Comparison of ENCODE assay signal across 9 cellular contexts in genomic region chr11:40328890-40329617, GRCh38.
DNase-seq lines count a peak whose midpoint lies in the region; ATAC-seq and TF ChIP-seq lines count a peak whose summit lies in the region.
"Had no signal": no experiment of that assay in that cellular context is flagged by ENCODE, and none has a peak within 500 bp of the region (broad histone marks: within the 10 kb centered on the region; RNA-seq: fewer than 3 reads in every experiment).

No MANE protein-coding gene starts in this region.

- no peak for TF ChIP-seq CTCF in Loucy (conservative IDR thresholded peaks at IDR 0.05; ENCODE audit: low read length)
- no peak for TF ChIP-seq CTCF in right lobe of liver (IDR thresholded peaks at IDR 0.05)
- TF ChIP-seq CTCF in GM13976 (IDR thresholded peaks at IDR 0.05; ENCODE audit: borderline replicate concordance, control extremely low read depth, extremely low read depth, insufficient read depth, missing control alignments): no peak

- intact Hi-C loops in right lobe of liver (cut with DNase I): no loop called here

- ATAC-seq in right lobe of liver (peak; percentile 93 to 97 (median 96)), T-helper 17 cell (no peak)
- ATAC-seq in activated CD8-positive, alpha-beta T cell treated with anti-CD3 and anti-CD28 coated beads, Interleukin-2, amount 10 ng/mL, durations not matched to agents 7 days and 5 days: no peak

- no peaks in the 10 kb centered on the region for H3K27me3 Mint-ChIP-seq in T-helper 17 cell
- no peaks in the 10 kb centered on the region for H3K27me3 Mint-ChIP-seq in activated CD4-positive, alpha-beta T cell treated with anti-CD3 and anti-CD28 coated beads, Interleukin-2, amount 10 ng/mL, durations not matched to agents 7 days and 5 days
- no peaks in the 10 kb centered on the region for H3K27me3 Mint-ChIP-seq in activated CD8-positive, alpha-beta T cell treated with anti-CD3 and anti-CD28 coated beads, Interleukin-2, amount 10 ng/mL, durations not matched to agents 7 days and 5 days (ENCODE audit: low read depth)
- H3K27me3 Mint-ChIP-seq: activated naive CD8-positive, alpha-beta T cell had no signal

- no peak overlapping the region for H3K27ac Mint-ChIP-seq in T-helper 17 cell
- no peak overlapping the region for H3K27ac Mint-ChIP-seq in activated CD4-positive, alpha-beta T cell treated with anti-CD3 and anti-CD28 coated beads, Interleukin-2, amount 10 ng/mL, durations not matched to agents 7 days and 5 days
- no peak overlapping the region for H3K27ac Mint-ChIP-seq in activated CD8-positive, alpha-beta T cell treated with anti-CD3 and anti-CD28 coated beads, Interleukin-2, amount 10 ng/mL, durations not matched to agents 7 days and 5 days
- H3K27ac Mint-ChIP-seq: activated naive CD8-positive, alpha-beta T cell had no signal

- no peaks in the 10 kb centered on the region for H3K27me3 ChIP-seq in Loucy (ENCODE audit: insufficient read depth, low read length, poor library complexity, severe bottlenecking)
- no peaks in the 10 kb centered on the region for H3K27me3 ChIP-seq in right lobe of liver

- H3K36me3 ChIP-seq in Loucy (ENCODE audit: insufficient read depth, low read length): no peaks in the 10 kb centered on the region
- H3K36me3 ChIP-seq in right lobe of liver: no peaks in the 10 kb centered on the region

- peak overlapping the region; percentile 1; the same call in 1 of the 2 replicates for H2AFZ ChIP-seq in Loucy (ENCODE audit: low read length)

- no peaks in the 10 kb centered on the region for H3K79me2 ChIP-seq in Loucy (ENCODE audit: insufficient read depth, low read length)

- WGBS in right lobe of liver (ENCODE audit: insufficient coverage, low coverage, low lambda C conversion rate, missing lambda C conversion rate): 9% methylated on average over 5 of the region's 5 CpGs

- H3K9me3 ChIP-seq in Loucy (ENCODE audit: insufficient read depth, low read depth, low read length): 0 out of 2 replicates have a peak, but pooled peaks cover 3% of the 10 kb centered on the region
- no peaks in the 10 kb centered on the region for H3K9me3 ChIP-seq in right lobe of liver
- H3K9me3 ChIP-seq in T-helper 17 cell (ENCODE audit: control insufficient read depth, low read length, poor library complexity, severe bottlenecking): no peaks in the 10 kb centered on the region

- no peak overlapping the region for H3K4me2 ChIP-seq in Loucy (ENCODE audit: low read depth, low read length, poor library complexity, severe bottlenecking)

- POLR2A ChIA-PET in activated CD4-positive, alpha-beta T cell treated with anti-CD3 and anti-CD28 coated beads, Interleukin-2, amount 10 ng/mL, durations not matched to agents 7 days and 5 days (lab: Charles Lee): no interaction called here
- POLR2A ChIA-PET in activated CD8-positive, alpha-beta T cell treated with anti-CD3 and anti-CD28 coated beads, Interleukin-2, amount 10 ng/mL, durations not matched to agents 7 days and 5 days (lab: Charles Lee): no interaction called here

- peak overlapping the region in 2 of 3 donors; percentile 41 to 46 for H3K27ac ChIP-seq in right lobe of liver

- H3K4me1 Mint-ChIP-seq in T-helper 17 cell: no peaks in the 10 kb centered on the region
- no peaks in the 10 kb centered on the region for H3K4me1 Mint-ChIP-seq in activated CD4-positive, alpha-beta T cell treated with anti-CD3 and anti-CD28 coated beads, Interleukin-2, amount 10 ng/mL, durations not matched to agents 7 days and 5 days
- H3K4me1 Mint-ChIP-seq in activated CD8-positive, alpha-beta T cell treated with anti-CD3 and anti-CD28 coated beads, Interleukin-2, amount 10 ng/mL, durations not matched to agents 7 days and 5 days (ENCODE audit: low read depth): no peaks in the 10 kb centered on the region

- H3K9me3 Mint-ChIP-seq in activated CD4-positive, alpha-beta T cell treated with anti-CD3 and anti-CD28 coated beads, Interleukin-2, amount 10 ng/mL, durations not matched to agents 7 days and 5 days: peaks cover 16% of the 10 kb centered on the region
- peaks cover 5% of the 10 kb centered on the region for H3K9me3 Mint-ChIP-seq in activated CD8-positive, alpha-beta T cell treated with anti-CD3 and anti-CD28 coated beads, Interleukin-2, amount 10 ng/mL, durations not matched to agents 7 days and 5 days (ENCODE audit: insufficient read depth)

- TF ChIP-seq POLR2A in right lobe of liver (IDR thresholded peaks at IDR 0.05): no peak

- H4K20me1 ChIP-seq in Loucy (ENCODE audit: insufficient read depth, low read length, poor library complexity, severe bottlenecking): no peaks in the 10 kb centered on the region

- H3K4me3 ChIP-seq in Loucy (ENCODE audit: low read length, poor library complexity, severe bottlenecking) (no peak overlapping the region), right lobe of liver (no peak overlapping the region)

- H3K9me2 ChIP-seq in Loucy (replicated peaks; ENCODE audit: low read depth, low read length): no peaks in the 10 kb centered on the region

- no peak overlapping the region for H3K4me3 Mint-ChIP-seq in T-helper 17 cell
- H3K4me3 Mint-ChIP-seq in activated CD4-positive, alpha-beta T cell treated with anti-CD3 and anti-CD28 coated beads, Interleukin-2, amount 10 ng/mL, durations not matched to agents 7 days and 5 days: no peak overlapping the region
- no peak overlapping the region for H3K4me3 Mint-ChIP-seq in activated CD8-positive, alpha-beta T cell treated with anti-CD3 and anti-CD28 coated beads, Interleukin-2, amount 10 ng/mL, durations not matched to agents 7 days and 5 days
- H3K4me3 Mint-ChIP-seq: activated naive CD8-positive, alpha-beta T cell had no signal

- CTCF ChIA-PET in activated CD4-positive, alpha-beta T cell treated with anti-CD3 and anti-CD28 coated beads, Interleukin-2, amount 10 ng/mL, durations not matched to agents 7 days and 5 days (lab: Charles Lee): no interaction called here
- CTCF ChIA-PET in activated CD8-positive, alpha-beta T cell treated with anti-CD3 and anti-CD28 coated beads, Interleukin-2, amount 10 ng/mL, durations not matched to agents 7 days and 5 days (lab: Charles Lee): no interaction called here

- no peaks in the 10 kb centered on the region for H3K36me3 Mint-ChIP-seq in T-helper 17 cell (ENCODE audit: low read depth)
- H3K36me3 Mint-ChIP-seq in activated CD4-positive, alpha-beta T cell treated with anti-CD3 and anti-CD28 coated beads, Interleukin-2, amount 10 ng/mL, durations not matched to agents 7 days and 5 days (ENCODE audit: low read depth): no peaks in the 10 kb centered on the region
- H3K36me3 Mint-ChIP-seq in activated CD8-positive, alpha-beta T cell treated with anti-CD3 and anti-CD28 coated beads, Interleukin-2, amount 10 ng/mL, durations not matched to agents 7 days and 5 days (ENCODE audit: low read depth): no peaks in the 10 kb centered on the region
- H3K36me3 Mint-ChIP-seq: activated naive CD8-positive, alpha-beta T cell had no signal

- no peak overlapping the region for H3K9ac ChIP-seq in Loucy (ENCODE audit: low read depth, low read length, poor library complexity, severe bottlenecking)

- DNase-seq in ACHN (peak; percentile 98), T47D (ENCODE audit: low read depth in 1 of 2, low spot score in 1 of 2) (peak; percentile 54 to 96), right lobe of liver (peak in 2 of 3 donors; percentile 47 to 54), T-helper 17 cell (no peak), GM13976 (ENCODE audit: low spot score) (no peak)
- no peak for DNase-seq in activated CD4-positive, alpha-beta T cell treated with anti-CD3 and anti-CD28 coated beads, Interleukin-2, amount 10 ng/mL, durations not matched to agents 7 days and 5 days
- no peak for DNase-seq in activated CD8-positive, alpha-beta T cell treated with anti-CD3 and anti-CD28 coated beads, Interleukin-2, amount 10 ng/mL, durations not matched to agents 7 days and 5 days

- H3F3A ChIP-seq in Loucy (ENCODE audit: low read depth): no peaks in the 10 kb centered on the region

- in situ Hi-C loops in ACHN (cut with HindIII; ENCODE audit: low pct_ligation_motif_present, low pct_unique_long_range_greater_than_20kb, low sequenced_read_pairs): no loop called here
- in situ Hi-C loops in T47D (cut with HindIII; ENCODE audit: low pct_unique_long_range_greater_than_20kb, low sequenced_read_pairs): no loop called here
- in situ Hi-C loops in GM13976 (cut with MboI; ENCODE audit: low sequenced_read_pairs, unreplicated experiment): no loop called here

- no peaks in the 10 kb centered on the region for H3K4me1 ChIP-seq in Loucy (ENCODE audit: insufficient read depth, low read length, poor library complexity, severe bottlenecking)
- H3K4me1 ChIP-seq in right lobe of liver: no peaks in the 10 kb centered on the region

Comparison
In these comparisons a context has a peak if more than half of its experiments do, and no peak if none do; other contexts are left out.
1. DNase-seq: peak in ACHN (single experiment), T47D (2 of 2) and right lobe of liver (2 of 3); none in T-helper 17 cell (0 of 3), activated CD4-positive, alpha-beta T cell treated with anti-CD3 and anti-CD28 coated beads, Interleukin-2, amount 10 ng/mL, durations not matched to agents 7 days and 5 days (single experiment), GM13976 (single experiment) and activated CD8-positive, alpha-beta T cell treated with anti-CD3 and anti-CD28 coated beads, Interleukin-2, amount 10 ng/mL, durations not matched to agents 7 days and 5 days (single experiment).
2. ATAC-seq: peak in right lobe of liver (4 of 4); none in T-helper 17 cell (single experiment) and activated CD8-positive, alpha-beta T cell treated with anti-CD3 and anti-CD28 coated beads, Interleukin-2, amount 10 ng/mL, durations not matched to agents 7 days and 5 days (single experiment).